ENCODE assay signal across 17 cellular contexts in the genomic region with DNA sequence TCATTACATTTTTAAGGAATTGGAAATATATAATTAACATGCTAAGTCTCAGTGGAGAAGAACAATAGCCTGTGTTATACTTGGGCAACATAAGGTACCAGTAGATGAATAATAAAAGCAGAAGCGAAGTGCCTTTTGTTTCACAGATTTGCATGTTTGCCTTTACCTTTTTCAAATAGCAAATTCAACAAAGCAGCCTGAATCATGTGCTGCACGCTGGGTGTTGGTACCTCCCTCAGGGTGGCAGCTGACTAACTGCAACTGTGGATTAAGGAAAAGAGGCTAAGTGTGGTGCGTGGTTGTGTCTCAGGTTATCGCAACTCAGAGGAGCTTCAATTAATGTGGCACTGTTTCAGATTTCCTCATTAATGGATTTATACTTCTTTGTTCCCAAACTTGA.
A peak's percentile ranks its signal among the peaks of the same experiment; 100 is the strongest.
DNase-seq lines count a peak whose midpoint lies in the region; ATAC-seq, FAIRE-seq and TF ChIP-seq lines count a peak whose summit lies in the region.
"Had no signal": no experiment of that assay in that cellular context is flagged by ENCODE, and none has a peak within 500 bp of the region (broad histone marks: within the 10 kb centered on the region; RNA-seq: fewer than 3 reads in every experiment).

No MANE protein-coding gene starts in this region.

- no peak for TF ChIP-seq EP300 in HepG2 (IDR thresholded peaks at IDR 0.05; ENCODE audit: low read depth in 2 of 2, low read length in 2 of 2)
- TF ChIP-seq EP300 in HepG2 (CRISPR knock-in tag; IDR thresholded peaks at IDR 0.05; ENCODE audit: borderline replicate concordance): no peak

- H3K9ac ChIP-seq in HepG2 (ENCODE audit: insufficient read depth, low read depth, low read length): no peak overlapping the region
- H3K9ac ChIP-seq: BLaER1 treated with 17β-estradiol and CSF1 and Interleukin-3, amounts not matched to agents 10 nM and 100 nM had no signal

- DNase-seq in HepG2 (ENCODE audit: low spot score) (no peak), right lobe of liver (no peak), NCI-H526 (lab: John Stamatoyannopoulos, UW) (peak; percentile 85 to 88), head of caudate nucleus (peak in 34 of 42 donors; percentile 8 to 80 (median 53)), HEK293T (ENCODE audit: extremely low spot score) (no peak)
- no peak for DNase-seq in activated CD8-positive, alpha-beta memory T cell treated with anti-CD3 and anti-CD28 coated beads, Interleukin-2, amount 50 U/mL, for 4 hours
- no peak for DNase-seq in activated CD4-positive, alpha-beta T cell treated with anti-CD3 and anti-CD28 coated beads, Interleukin-2, amount 50 U/mL, for 4 hours
- DNase-seq: CD8-positive, alpha-beta memory T cell; DND-41; HFFc6; NCI-H2107; NCI-H226; PC-9 had no signal

- no peak overlapping the region for H2AFZ ChIP-seq in HepG2 (ENCODE audit: low read length)
- H2AFZ ChIP-seq: PC-9 had no signal

- no TSS peak for BruUV-seq in HepG2 (replicated peaks; lab: Mats Ljungman, UMichigan)

- 100% methylated on average over 4 of the region's 4 CpGs for WGBS in HepG2 (ENCODE audit: low lambda C conversion rate)
- WGBS in right lobe of liver (ENCODE audit: insufficient coverage, low coverage, low lambda C conversion rate, missing lambda C conversion rate): 94% methylated on average over 4 of the region's 4 CpGs

- in situ Hi-C loops in HepG2 (cut with HindIII; ENCODE audit: extremely low pct_ligation_motif_present, low pct_unique_long_range_greater_than_20kb): no loop called here

- peaks cover 23 to 77% of the 10 kb centered on the region in 2 experiments for H3K36me3 ChIP-seq in HepG2 (replicated peaks in 1 of 2; ENCODE audit: control insufficient read depth in 1 of 2, insufficient read depth in 2 of 2, low read length in 2 of 2)
- peaks cover 0 to 43% (median 15%) of the 10 kb centered on the region in 4 donors for H3K36me3 ChIP-seq in right lobe of liver

- CTCF ChIA-PET in HepG2 (lab: Yijun Ruan, JAX; ENCODE audit: low intra/inter-chr PET ratio, low total read pairs): no interaction called here
- CTCF ChIA-PET in HEK293T (lab: Yijun Ruan, JAX): interaction anchor here (0.8 kb wide), 1 partner anchor 15 kb away, joined by 5 read pairs; no protein-coding TSS in a partner anchor

- no peaks in the 10 kb centered on the region for H3K9me3 ChIP-seq in HepG2 (ENCODE audit: low read length)
- H3K9me3 ChIP-seq in right lobe of liver: no peaks in the 10 kb centered on the region
- H3K9me3 ChIP-seq: BLaER1 treated with 17β-estradiol and CSF1 and Interleukin-3, amounts not matched to agents 10 nM and 100 nM; SJSA1 had no signal

- intact Hi-C loops in HepG2 (cut with micrococcal nuclease; ENCODE audit: unreplicated experiment) (loop anchor here (5.0 kb wide), 1 partner anchor 143 kb away; no protein-coding TSS in a partner anchor), right lobe of liver (cut with DNase I) (no loop called here), head of caudate nucleus (cut with DNase I) (no loop called here)

- no peak for FAIRE-seq in HepG2 (lab: Jason Lieb, UNC)
- FAIRE-seq: G401.6 had no signal

- H3K27ac ChIP-seq in HepG2 (ENCODE audit: extremely low read length, insufficient read depth, low read length): no peak overlapping the region
- H3K27ac ChIP-seq in right lobe of liver: no peak overlapping the region
- H3K27ac ChIP-seq: BLaER1 treated with 17β-estradiol and CSF1 and Interleukin-3, amounts not matched to agents 10 nM and 100 nM; PC-9; SJSA1 had no signal

- POLR2A ChIA-PET in HepG2 (lab: Yijun Ruan, JAX): no interaction called here
- POLR2A ChIA-PET in HEK293T (lab: Yijun Ruan, JAX): no interaction called here

- no peaks in the 10 kb centered on the region for H3K4me1 ChIP-seq in HepG2 (ENCODE audit: insufficient read depth, low read length)
- H3K4me1 ChIP-seq in right lobe of liver: no peaks in the 10 kb centered on the region
- H3K4me1 ChIP-seq: SJSA1 had no signal

- H4K20me1 ChIP-seq in HepG2 (ENCODE audit: insufficient read depth, low read length): no peaks in the 10 kb centered on the region
- H4K20me1 ChIP-seq: BLaER1 treated with 17β-estradiol and CSF1 and Interleukin-3, amounts not matched to agents 10 nM and 100 nM had no signal

- no peak for TF ChIP-seq RAD21 in HepG2 (CRISPR knock-in tag; IDR thresholded peaks at IDR 0.05)

- H3K4me2 ChIP-seq in HepG2 (ENCODE audit: low read depth, low read length): no peak overlapping the region
- H3K4me2 ChIP-seq: BLaER1 treated with 17β-estradiol and CSF1 and Interleukin-3, amounts not matched to agents 10 nM and 100 nM; PC-9 had no signal

- H3K79me2 ChIP-seq in HepG2 (ENCODE audit: insufficient read depth, low read length): no peaks in the 10 kb centered on the region

- ATAC-seq in HepG2 (no peak), right lobe of liver (no peak), GM19023 (IDR thresholded peaks at IDR 0.05; ENCODE audit: unreplicated experiment) (no peak)

- TF ChIP-seq POLR2A in HepG2 (IDR thresholded peaks at IDR 0.05; ENCODE audit: insufficient read depth in 1 of 2, low read depth in 2 of 2, low read length in 2 of 2) (no peak), right lobe of liver (IDR thresholded peaks at IDR 0.05) (no peak)

- TF ChIP-seq CTCF in HepG2 (CRISPR knock-in tag; IDR thresholded peaks at IDR 0.05): no peak
- no peak for TF ChIP-seq CTCF in right lobe of liver (IDR thresholded peaks at IDR 0.05)

- H3K27me3 ChIP-seq in HepG2 (ENCODE audit: control insufficient read depth in 1 of 2, insufficient read depth in 2 of 2, low read length in 2 of 2) (no peaks in the 10 kb centered on the region), right lobe of liver (no peaks in the 10 kb centered on the region)
- H3K27me3 ChIP-seq: BLaER1 treated with 17β-estradiol and CSF1 and Interleukin-3, amounts not matched to agents 10 nM and 100 nM; SJSA1 had no signal

- no peak overlapping the region for H3K4me3 ChIP-seq in HepG2 (replicated peaks in 1 of 3; ENCODE audit: insufficient read depth in 1 of 3, low read depth in 2 of 3, low read length in 3 of 3)
- H3K4me3 ChIP-seq in right lobe of liver: no peak overlapping the region
- H3K4me3 ChIP-seq: BLaER1 treated with 17β-estradiol and CSF1 and Interleukin-3, amounts not matched to agents 10 nM and 100 nM; PC-9; SJSA1 had no signal

TF ChIP-seq in HepG2, 621 proteins besides CTCF, POLR2A, EP300 and RAD21:
- TF ChIP-seq RBM22 (optimal IDR thresholded peaks at IDR 0.05; ENCODE audit: low read length) (peak; percentile 48), MZF1 (CRISPR knock-in tag; IDR thresholded peaks at IDR 0.05; ENCODE audit: borderline replicate concordance) (no peak)
TF ChIP-seq in HepG2: peak in this region for 1.

TF ChIP-seq in HEK293T, 16 proteins besides CTCF, POLR2A, EP300 and RAD21:
- TF ChIP-seq LEF1 (IDR thresholded peaks at IDR 0.05; ENCODE audit: borderline replicate concordance) (no peak), FOXM1 (IDR thresholded peaks at IDR 0.05; ENCODE audit: borderline replicate concordance) (no peak), HDGF (IDR thresholded peaks at IDR 0.05; ENCODE audit: borderline replicate concordance) (no peak), ZNF384 (IDR thresholded peaks at IDR 0.05) (no peak), CTBP1 (IDR thresholded peaks at IDR 0.05; ENCODE audit: borderline replicate concordance) (no peak), L3MBTL2 (conservative IDR thresholded peaks at IDR 0.05) (no peak), SUZ12 (IDR thresholded peaks at IDR 0.05) (no peak), FOXA1 (IDR thresholded peaks at IDR 0.05) (no peak), ELF4 (IDR thresholded peaks at IDR 0.05) (no peak), NFRKB (IDR thresholded peaks at IDR 0.05) (no peak), FOXK2 (IDR thresholded peaks at IDR 0.05) (no peak), ARNT (IDR thresholded peaks at IDR 0.05) (no peak), BHLHE40 (IDR thresholded peaks at IDR 0.05; ENCODE audit: borderline replicate concordance) (no peak), SP1 (IDR thresholded peaks at IDR 0.05) (no peak)
- TF ChIP-seq, protein P1, sequence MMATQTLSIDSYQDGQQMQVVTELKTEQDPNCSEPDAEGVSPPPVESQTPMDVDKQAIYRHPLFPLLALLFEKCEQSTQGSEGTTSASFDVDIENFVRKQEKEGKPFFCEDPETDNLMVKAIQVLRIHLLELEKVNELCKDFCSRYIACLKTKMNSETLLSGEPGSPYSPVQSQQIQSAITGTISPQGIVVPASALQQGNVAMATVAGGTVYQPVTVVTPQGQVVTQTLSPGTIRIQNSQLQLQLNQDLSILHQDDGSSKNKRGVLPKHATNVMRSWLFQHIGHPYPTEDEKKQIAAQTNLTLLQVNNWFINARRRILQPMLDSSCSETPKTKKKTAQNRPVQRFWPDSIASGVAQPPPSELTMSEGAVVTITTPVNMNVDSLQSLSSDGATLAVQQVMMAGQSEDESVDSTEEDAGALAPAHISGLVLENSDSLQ (IDR thresholded peaks at IDR 0.05): no peak

Comparison
In these comparisons a context has a peak if more than half of its experiments do, and no peak if none do; other contexts are left out.
1. DNase-seq: peak in NCI-H526 (2 of 2) and head of caudate nucleus (34 of 42); none in HepG2 (single experiment), right lobe of liver (0 of 3), HEK293T (single experiment), activated CD8-positive, alpha-beta memory T cell treated with anti-CD3 and anti-CD28 coated beads, Interleukin-2, amount 50 U/mL, for 4 hours (single experiment) and activated CD4-positive, alpha-beta T cell treated with anti-CD3 and anti-CD28 coated beads, Interleukin-2, amount 50 U/mL, for 4 hours (0 of 2).